Comparison of ENCODE assay signal across 29 cellular contexts in the genomic region with DNA sequence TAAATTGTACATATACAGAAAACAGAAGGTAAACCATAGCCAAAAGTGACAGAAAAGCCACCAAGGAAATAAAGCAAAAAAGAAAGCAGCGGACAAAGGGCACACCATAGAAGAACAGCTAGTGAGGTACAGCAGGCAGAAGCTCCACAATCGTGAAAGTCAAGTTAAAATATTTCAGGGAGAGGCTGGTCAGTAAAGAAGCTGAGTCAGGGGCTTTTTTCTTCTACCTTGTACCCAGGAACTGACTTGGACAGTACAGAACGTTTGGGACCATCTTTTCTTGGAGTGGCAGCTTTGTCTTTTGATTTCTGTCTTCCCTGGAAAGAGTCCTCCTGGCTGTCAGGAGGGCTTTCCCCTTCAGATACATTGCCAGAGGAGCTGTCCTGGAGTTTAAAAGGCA. TPM values are rescaled to one million over a fixed set of nuclear protein-coding genes. Genes with fewer than 3 reads are reported as not detected.
DNase-seq lines count a peak whose midpoint lies in the region; ATAC-seq and TF ChIP-seq lines count a peak whose summit lies in the region.
"Had no signal": no experiment of that assay in that cellular context is flagged by ENCODE, and none has a peak within 500 bp of the region (broad histone marks: within the 10 kb centered on the region; RNA-seq: fewer than 3 reads in every experiment).

No MANE protein-coding gene starts in this region.

- H3K4me1 Mint-ChIP-seq in activated T-cell treated with anti-CD3 and anti-CD28 coated beads, Interleukin-2, amount 50 U/mL, for 72 hours (ENCODE audit: low read depth): peaks cover 39% of the 10 kb centered on the region
- peaks cover 32% of the 10 kb centered on the region for H3K4me1 Mint-ChIP-seq in activated B cell treated with CpG ODN at 0.5 μM for 24 hours
- peaks cover 14% of the 10 kb centered on the region for H3K4me1 Mint-ChIP-seq in nephron progenitor cell

- TF ChIP-seq CTCF in activated B cell treated with CpG ODN at 0.5 μM for 24 hours (IDR thresholded peaks at IDR 0.05): no peak
- TF ChIP-seq CTCF in nephron progenitor cell (IDR thresholded peaks at IDR 0.05): no peak
- no peak for TF ChIP-seq CTCF in heart left ventricle (IDR thresholded peaks at IDR 0.05)

- H3K27ac ChIP-seq in heart left ventricle: no peak overlapping the region
- H3K27ac ChIP-seq: ascending aorta, foreskin keratinocyte, lower lobe of right lung, ovary had no signal

- H3K4me1 ChIP-seq in heart left ventricle: peaks cover 0 to 14% (median 2%) of the 10 kb centered on the region in 12 donors
- H3K4me1 ChIP-seq: ascending aorta, foreskin keratinocyte, lower lobe of right lung had no signal

- H3K36me3 Mint-ChIP-seq in activated T-cell treated with anti-CD3 and anti-CD28 coated beads, Interleukin-2, amount 50 U/mL, for 72 hours (ENCODE audit: insufficient read depth in 2 of 2): peaks cover 1 to 20% of the 10 kb centered on the region in 2 donors
- H3K36me3 Mint-ChIP-seq in activated B cell treated with CpG ODN at 0.5 μM for 24 hours (ENCODE audit: low read depth): peaks cover 55% of the 10 kb centered on the region
- H3K36me3 Mint-ChIP-seq in nephron progenitor cell (ENCODE audit: low read depth): peaks cover 41% of the 10 kb centered on the region

- no peaks in the 10 kb centered on the region for H3K27me3 Mint-ChIP-seq in activated T-cell treated with anti-CD3 and anti-CD28 coated beads, Interleukin-2, amount 50 U/mL, for 72 hours (ENCODE audit: low read depth)
- H3K27me3 Mint-ChIP-seq in activated B cell treated with CpG ODN at 0.5 μM for 24 hours: no peaks in the 10 kb centered on the region
- no peaks in the 10 kb centered on the region for H3K27me3 Mint-ChIP-seq in nephron progenitor cell (ENCODE audit: low read depth, poor library complexity)
- H3K27me3 Mint-ChIP-seq: effector memory CD8-positive, alpha-beta T cell had no signal

- no peak overlapping the region for H3K4me3 Mint-ChIP-seq in activated T-cell treated with anti-CD3 and anti-CD28 coated beads, Interleukin-2, amount 50 U/mL, for 72 hours
- H3K4me3 Mint-ChIP-seq in activated B cell treated with CpG ODN at 0.5 μM for 24 hours (no peak overlapping the region), nephron progenitor cell (no peak overlapping the region)
- H3K4me3 Mint-ChIP-seq: activated T-helper 1 cell treated with anti-CD3 and anti-CD28 coated beads, Interleukin-12 subunit alpha, Interleukin-12 subunit beta, Interleukin-2, Interleukin-4 antibody, amounts not matched to agents 30 ng/mL and 10 ng/mL and 1 ng/mL, durations not matched to agents 14 hours and 24 hours and 36 hours; effector memory CD8-positive, alpha-beta T cell; nephron; T-helper 1 cell treated with Interleukin-12 subunit alpha and Interleukin-12 subunit beta and Interleukin-4 antibody, amounts not matched to agents 30 μg/mL and 1 μg/mL, for 36 hours had no signal

- CTCF ChIA-PET in activated B cell treated with CpG ODN at 0.5 μM for 24 hours (lab: Charles Lee): no interaction called here

- WGBS in heart left ventricle, 4 donors: 70 to 83% (median 79%) methylated on average over 3 of the region's 3 CpGs

- DNase-seq in activated T-cell treated with anti-CD3 and anti-CD28 coated beads, Interleukin-2, amount 50 U/mL, for 72 hours: no peak
- DNase-seq in activated T-cell treated with anti-CD3 and anti-CD28 coated beads, Interleukin-2, amount 50 U/mL, for 1 hour: no peak
- DNase-seq in activated B cell treated with CpG ODN at 0.5 μM for 24 hours (no peak), nephron progenitor cell (no peak), heart left ventricle (no peak), globus pallidus (ENCODE audit: low spot score) (no peak)
- DNase-seq: cortex of kidney; DMS153; effector memory CD8-positive, alpha-beta T cell; foreskin keratinocyte; H7; lower lobe of right lung; MM.1S; mucosa of descending colon; NCI-H2029; NCI-H526; NK-92 treated with Interleukin-12 subunit alpha and Interleukin-12 subunit beta, amount 100 ng/mL, for 24 hours; ovary; PC-3; retina; SK-N-SH; small intestine; stimulated activated CD8-positive, alpha-beta memory T cell treated with anti-CD3 and anti-CD28 coated beads, Interleukin-4, amount 100 ng/mL, for 48 hours; trophoblast cell had no signal

- POLR2A ChIA-PET in activated B cell treated with CpG ODN at 0.5 μM for 24 hours (lab: Charles Lee): interaction anchor here (1.2 kb wide), 1 partner anchor 13 kb away, joined by 4 read pairs; no protein-coding TSS in a partner anchor

- H3K27ac Mint-ChIP-seq in activated T-cell treated with anti-CD3 and anti-CD28 coated beads, Interleukin-2, amount 50 U/mL, for 72 hours: peak overlapping the region; percentile 71
- H3K27ac Mint-ChIP-seq in activated B cell treated with CpG ODN at 0.5 μM for 24 hours: peak overlapping the region; percentile 46
- peak overlapping the region; percentile 17 for H3K27ac Mint-ChIP-seq in nephron progenitor cell
- H3K27ac Mint-ChIP-seq: activated T-helper 1 cell treated with anti-CD3 and anti-CD28 coated beads, Interleukin-12 subunit alpha, Interleukin-12 subunit beta, Interleukin-2, Interleukin-4 antibody, amounts not matched to agents 30 ng/mL and 10 ng/mL and 1 ng/mL, durations not matched to agents 14 hours and 24 hours and 36 hours; T-helper 1 cell treated with Interleukin-12 subunit alpha and Interleukin-12 subunit beta and Interleukin-4 antibody, amounts not matched to agents 30 μg/mL and 1 μg/mL, for 36 hours had no signal

- peaks cover 0 to 98% (median 73%) of the 10 kb centered on the region in 9 donors for H3K36me3 ChIP-seq in heart left ventricle
- H3K36me3 ChIP-seq: ovary had no signal

- no peak for ATAC-seq in activated T-cell treated with anti-CD3 and anti-CD28 coated beads, Interleukin-2, amount 50 U/mL, for 72 hours (replicated peaks in 1 of 2)
- ATAC-seq in activated B cell treated with CpG ODN at 0.5 μM for 24 hours (ENCODE audit: low read depth) (no peak), heart left ventricle (no peak)
- ATAC-seq: effector memory CD8-positive, alpha-beta T cell; foreskin keratinocyte; lower lobe of right lung; mucosa of descending colon; PC-3 had no signal

- intact Hi-C loops in activated B cell treated with CpG ODN at 0.5 μM for 24 hours (cut with micrococcal nuclease) (no loop called here), heart left ventricle (cut with DNase I) (no loop called here)

- H3K27me3 ChIP-seq in heart left ventricle: no peaks in the 10 kb centered on the region
- H3K27me3 ChIP-seq: ascending aorta, foreskin keratinocyte, ovary had no signal

- no peaks in the 10 kb centered on the region for H3K9me3 Mint-ChIP-seq in activated T-cell treated with anti-CD3 and anti-CD28 coated beads, Interleukin-2, amount 50 U/mL, for 72 hours
- H3K9me3 Mint-ChIP-seq in activated B cell treated with CpG ODN at 0.5 μM for 24 hours (no peaks in the 10 kb centered on the region), nephron progenitor cell (no peaks in the 10 kb centered on the region)
- H3K9me3 Mint-ChIP-seq: activated naive CD4-positive, alpha-beta T cell treated with anti-CD3 and anti-CD28 coated beads, Interleukin-2, amount 50 U/mL, for 72 hours; activated T-helper 1 cell treated with anti-CD3 and anti-CD28 coated beads, Interleukin-12 subunit alpha, Interleukin-12 subunit beta, Interleukin-2, Interleukin-4 antibody, amounts not matched to agents 30 ng/mL and 10 ng/mL and 1 ng/mL, durations not matched to agents 14 hours and 24 hours and 36 hours; effector memory CD8-positive, alpha-beta T cell; nephron; T-helper 1 cell treated with Interleukin-12 subunit alpha and Interleukin-12 subunit beta and Interleukin-4 antibody, amounts not matched to agents 30 μg/mL and 1 μg/mL, for 36 hours had no signal

- no peak for TF ChIP-seq POLR2A in heart left ventricle (IDR thresholded peaks at IDR 0.05)

- no peak overlapping the region for H3K4me3 ChIP-seq in heart left ventricle
- H3K4me3 ChIP-seq: ascending aorta, lower lobe of right lung, mucosa of descending colon, ovary had no signal

- H3K9me3 ChIP-seq in heart left ventricle: no peaks in the 10 kb centered on the region
- H3K9me3 ChIP-seq: ascending aorta, lower lobe of right lung, mucosa of descending colon, ovary, SK-N-SH had no signal

RNA-seq across cellular contexts. Expression of a gene that starts 8.1 kb away (rescaled TPM):
- 10 to 100 TPM; 13.3 to 14.4 TPM for total RNA-seq in activated T-cell treated with anti-CD3 and anti-CD28 coated beads, Interleukin-2, amount 50 U/mL, for 72 hours
- total RNA-seq in activated B cell treated with CpG ODN at 0.5 μM for 24 hours (21.7 and 24.8 TPM in 2 replicates), heart left ventricle (10 to 100 TPM; 14.3 to 22.9 (median 18.8) TPM)
- polyA plus RNA-seq in heart left ventricle: 10 to 100 TPM in 1 of 2 donors, 1 to 10 TPM in 1; 3.4 to 20.2 TPM

RNA-seq across cellular contexts. Expression of a gene that starts 8.2 kb away (rescaled TPM):
- total RNA-seq in activated T-cell treated with anti-CD3 and anti-CD28 coated beads, Interleukin-2, amount 50 U/mL, for 72 hours: 10 to 100 TPM; 45.0 to 46.1 TPM
- total RNA-seq in activated B cell treated with CpG ODN at 0.5 μM for 24 hours (36.8 and 49.1 TPM in 2 replicates), heart left ventricle (10 to 100 TPM in 1 of 9 donors, 1 to 10 TPM in 8; 2.2 to 12.3 (median 6.6) TPM)
- 1 to 10 TPM; 3.7 to 5.6 TPM for polyA plus RNA-seq in heart left ventricle

RNA-seq across cellular contexts. Expression of a gene that starts 14.3 kb away (rescaled TPM):
- 10 to 100 TPM; 87.7 to 95.8 TPM for total RNA-seq in activated T-cell treated with anti-CD3 and anti-CD28 coated beads, Interleukin-2, amount 50 U/mL, for 72 hours
- total RNA-seq in activated B cell treated with CpG ODN at 0.5 μM for 24 hours (35.1 and 36.6 TPM in 2 replicates), heart left ventricle (10 to 100 TPM; 42.2 to 63.2 (median 54.3) TPM)
- polyA plus RNA-seq in heart left ventricle: 10 to 100 TPM; 31.4 to 50.7 TPM

RNA-seq across cellular contexts. Expression of a gene that starts 41.4 kb away (rescaled TPM):
- total RNA-seq in activated T-cell treated with anti-CD3 and anti-CD28 coated beads, Interleukin-2, amount 50 U/mL, for 72 hours: 1 to 10 TPM; 1.7 to 2.7 TPM
- total RNA-seq in activated B cell treated with CpG ODN at 0.5 μM for 24 hours: 3.7 and 4.4 TPM in 2 replicates
- total RNA-seq in heart left ventricle: 1 to 10 TPM in 1 of 9 donors, under 1 TPM in 8; 0.49 to 1.2 (median 0.62) TPM
- 1 to 10 TPM in 1 of 2 donors, under 1 TPM in 1; 0.67 to 1.5 TPM for polyA plus RNA-seq in heart left ventricle

RNA-seq across cellular contexts. Expression of a gene that starts 41.4 kb away (rescaled TPM):
- total RNA-seq in activated T-cell treated with anti-CD3 and anti-CD28 coated beads, Interleukin-2, amount 50 U/mL, for 72 hours: 10 to 100 TPM; 30.5 to 37.9 TPM
- total RNA-seq in activated B cell treated with CpG ODN at 0.5 μM for 24 hours: 33.5 and 45.4 TPM in 2 replicates
- total RNA-seq in heart left ventricle: 10 to 100 TPM in 3 of 9 donors, 1 to 10 TPM in 6; 6.4 to 15.5 (median 8.8) TPM
- 10 to 100 TPM in 1 of 2 donors, 1 to 10 TPM in 1; 8.8 to 19.5 TPM for polyA plus RNA-seq in heart left ventricle

Comparison
In these comparisons a context has a peak if more than half of its experiments do, and no peak if none do; other contexts are left out.
1. H3K27ac Mint-ChIP-seq: peak in every context shown above with its lines; median percentile 71 in activated T-cell treated with anti-CD3 and anti-CD28 coated beads, Interleukin-2, amount 50 U/mL, for 72 hours; 46 in activated B cell treated with CpG ODN at 0.5 μM for 24 hours; 17 in nephron progenitor cell.